Comparison of ENCODE assay signal across 9 cellular contexts in genomic region chr2:98601532-98602132, GRCh38. TPM values are rescaled to one million over a fixed set of nuclear protein-coding genes. Genes with fewer than 3 reads are reported as not detected.
DNase-seq lines count a peak whose midpoint lies in the region; ATAC-seq and TF ChIP-seq lines count a peak whose summit lies in the region.
"Had no signal": no experiment of that assay in that cellular context is flagged by ENCODE, and none has a peak within 500 bp of the region (broad histone marks: within the 10 kb centered on the region; RNA-seq: fewer than 3 reads in every experiment).

No MANE protein-coding gene starts in this region.

- DNase-seq in GDM1 (lab: John Stamatoyannopoulos, UW): peak; percentile 8
- DNase-seq in colonic mucosa: no peak
- DNase-seq in mucosa of descending colon: peak in 1 of 3 donors; percentile 30
- no peak for DNase-seq in CD1c-positive myeloid dendritic cell (ENCODE audit: extremely low spot score)
- DNase-seq in NCI-H1048 (lab: John Stamatoyannopoulos, UW): no peak

- peak; percentile 71 for ATAC-seq in HG02981 (IDR thresholded peaks at IDR 0.05; ENCODE audit: unreplicated experiment)
- peak; percentile 83 for ATAC-seq in mucosa of descending colon

- H3K4me3 ChIP-seq in OCI-LY1 (ENCODE audit: low read depth, low read length, poor library complexity, severe bottlenecking) (no peak overlapping the region), colonic mucosa (no peak overlapping the region), mucosa of descending colon (no peak overlapping the region)

- peaks cover 62% of the 10 kb centered on the region for H3K36me3 ChIP-seq in OCI-LY1 (ENCODE audit: insufficient read depth, low read length)
- H3K36me3 ChIP-seq in colonic mucosa: peaks cover 7% of the 10 kb centered on the region
- H3K36me3 ChIP-seq in mucosa of descending colon (ENCODE audit: low read depth): no peaks in the 10 kb centered on the region

- TF ChIP-seq CTCF in 22Rv1 (IDR thresholded peaks at IDR 0.05) (peak; percentile 74), OCI-LY1 (IDR thresholded peaks at IDR 0.05; ENCODE audit: low read length) (peak; percentile 80), colonic mucosa (IDR thresholded peaks at IDR 0.05) (peak; percentile 54), mucosa of descending colon (IDR thresholded peaks at IDR 0.05) (peak; percentile 37)

- no peaks in the 10 kb centered on the region for H4K20me1 ChIP-seq in OCI-LY1 (ENCODE audit: insufficient read depth, low read length)

- H3K9me3 ChIP-seq in OCI-LY1 (ENCODE audit: low read length) (no peaks in the 10 kb centered on the region), colonic mucosa (no peaks in the 10 kb centered on the region), mucosa of descending colon (no peaks in the 10 kb centered on the region)

- no peaks in the 10 kb centered on the region for H3F3A ChIP-seq in OCI-LY1 (ENCODE audit: insufficient read depth, low read length)

- peaks cover 1% of the 10 kb centered on the region; the same call in 1 of the 2 replicates for H3K79me2 ChIP-seq in OCI-LY1 (ENCODE audit: insufficient read depth, low read length)

- no peaks in the 10 kb centered on the region for H3K9me2 ChIP-seq in OCI-LY1 (ENCODE audit: low read depth, low read length)

- no peak overlapping the region for H3K9ac ChIP-seq in OCI-LY1 (ENCODE audit: low read length)
- H3K9ac ChIP-seq in colonic mucosa (ENCODE audit: low read depth in 2 of 2, low read length in 2 of 2): no peak overlapping the region

- H3K4me2 ChIP-seq in OCI-LY1 (ENCODE audit: low read length): no peak overlapping the region

- H3K27ac ChIP-seq in 22Rv1 (no peak overlapping the region), OCI-LY1 (ENCODE audit: low read depth, low read length, poor library complexity, severe bottlenecking) (no peak overlapping the region), colonic mucosa (no peak overlapping the region)
- H3K27ac ChIP-seq: epithelial cell of prostate had no signal

- H3K4me1 ChIP-seq in OCI-LY1 (ENCODE audit: insufficient read depth, low read length, severe bottlenecking) (peaks cover 3% of the 10 kb centered on the region), colonic mucosa (no peaks in the 10 kb centered on the region), mucosa of descending colon (ENCODE audit: low read depth) (no peaks in the 10 kb centered on the region)

- intact Hi-C loops in colonic mucosa (cut with DNase I): loop anchor here (5.0 kb wide), 2 partner anchors 34 to 189 kb away; no protein-coding TSS in a partner anchor
- intact Hi-C loops in mucosa of descending colon (cut with DNase I, micrococcal nuclease): no loop called here

- no peak overlapping the region for H2AFZ ChIP-seq in OCI-LY1 (ENCODE audit: low read length)

- H3K27me3 ChIP-seq in OCI-LY1 (ENCODE audit: insufficient read depth, low read length): no peaks in the 10 kb centered on the region
- no peaks in the 10 kb centered on the region for H3K27me3 ChIP-seq in colonic mucosa

RNA-seq across cellular contexts. Expression of gene COA5, which starts 6.7 kb away (rescaled TPM):
- total RNA-seq in colonic mucosa (10 to 100 TPM; 23.5 to 27.1 TPM), mucosa of descending colon (10 to 100 TPM; 27.7 to 35.2 (median 28.0) TPM)

RNA-seq across cellular contexts. Expression of gene UNC50, which starts 6.8 kb away (rescaled TPM):
- 10 to 100 TPM; 29.9 to 30.8 TPM for total RNA-seq in colonic mucosa
- 10 to 100 TPM; 32.6 to 44.3 (median 35.4) TPM for total RNA-seq in mucosa of descending colon
